ENCODE assay signal across 21 cellular contexts in genomic region chr14:101461891-101462290, GRCh38.
A peak's percentile ranks its signal among the peaks of the same experiment; 100 is the strongest.
DNase-seq lines count a peak whose midpoint lies in the region; ATAC-seq and TF ChIP-seq lines count a peak whose summit lies in the region.
"Had no signal": no experiment of that assay in that cellular context is flagged by ENCODE, and none has a peak within 500 bp of the region (broad histone marks: within the 10 kb centered on the region; RNA-seq: fewer than 3 reads in every experiment).

No MANE protein-coding gene starts in this region.

- peaks cover 4% of the 10 kb centered on the region for H3K79me2 ChIP-seq in trophoblast cell (ENCODE audit: control insufficient read depth, insufficient read depth, low read length, poor library complexity)
- H3K79me2 ChIP-seq in neural progenitor cell (ENCODE audit: low read depth) = no peaks in the 10 kb centered on the region

- peak overlapping the region; percentile 14 for H3K4me3 ChIP-seq in trophoblast cell (ENCODE audit: low read depth, low read length)
- no peak overlapping the region for H3K4me3 ChIP-seq in spleen
- no peak overlapping the region for H3K4me3 ChIP-seq in neural progenitor cell
- H3K4me3 ChIP-seq: A549; BLaER1 treated with 17β-estradiol and CSF1 and Interleukin-3, amounts not matched to agents 10 nM and 100 nM; HAP-1 had no signal

- peak overlapping the region; percentile 39 for H3K18ac ChIP-seq in trophoblast cell (ENCODE audit: low read length)

- peak; percentile 1 for DNase-seq in activated naive CD4-positive, alpha-beta T cell treated with anti-CD3 and anti-CD28 coated beads, Interleukin-2, amount 50 U/mL, for 16 hours
- DNase-seq in activated naive CD4-positive, alpha-beta T cell treated with anti-CD3 and anti-CD28 coated beads, Interleukin-2, amount 10 ng/mL, durations not matched to agents 7 days and 5 days = no peak
- DNase-seq in trophoblast cell = no peak
- DNase-seq in spleen = peak; percentile 41
- no peak for DNase-seq in SKM-1 treated with dmso at 0.1 percent for 144 hours (lab: John Stamatoyannopoulos, UW; ENCODE audit: unreplicated experiment)
- DNase-seq in neural progenitor cell (ENCODE audit: low spot score) = no peak
- DNase-seq: 8988T; ACHN; AML-193; BE2C; Caco-2; CD4-positive, alpha-beta memory T cell; DMS153; DND-41; GOT3; HFFc6 had no signal

- peak overlapping the region; percentile 81 for H2BK120ac ChIP-seq in trophoblast cell (ENCODE audit: insufficient read depth, low read length, poor library complexity)

- H3K23ac ChIP-seq in trophoblast cell (ENCODE audit: low read length) = no peak overlapping the region

- H3F3A ChIP-seq in neural progenitor cell (ENCODE audit: low read depth) = peaks cover 25% of the 10 kb centered on the region

- peaks cover 2% of the 10 kb centered on the region for H3K9me3 ChIP-seq in trophoblast cell (ENCODE audit: insufficient read depth, low read depth, low read length)
- no peaks in the 10 kb centered on the region for H3K9me3 ChIP-seq in spleen
- H3K9me3 ChIP-seq in neural progenitor cell (ENCODE audit: low read depth) = no peaks in the 10 kb centered on the region
- H3K9me3 ChIP-seq: A549, BE2C, Caco-2, HAP-1 had no signal

- no peak overlapping the region for H3K9ac ChIP-seq in trophoblast cell (ENCODE audit: low read length)
- H3K9ac ChIP-seq in neural progenitor cell = no peak overlapping the region
- H3K9ac ChIP-seq: BLaER1 treated with 17β-estradiol and CSF1 and Interleukin-3, amounts not matched to agents 10 nM and 100 nM had no signal

- peaks cover 19% of the 10 kb centered on the region for H3K79me1 ChIP-seq in trophoblast cell (ENCODE audit: low read length)

- H2AK5ac ChIP-seq in trophoblast cell (ENCODE audit: low read length) = peak overlapping the region; percentile 42

- H2AFZ ChIP-seq in trophoblast cell (ENCODE audit: insufficient read depth, low read length, poor library complexity) (no peak overlapping the region), neural progenitor cell (replicated peaks) (no peak overlapping the region)

- H2BK12ac ChIP-seq in trophoblast cell (ENCODE audit: low read length) = peak overlapping the region; percentile 14

- peaks cover 24 to 28% of the 10 kb centered on the region in 2 experiments for H3K4me1 ChIP-seq in trophoblast cell (ENCODE audit: control insufficient read depth in 1 of 2, insufficient read depth in 2 of 2, low read length in 2 of 2)
- peaks cover 0 to 25% (median 19%) of the 10 kb centered on the region in 6 donors for H3K4me1 ChIP-seq in spleen
- peaks cover 18% of the 10 kb centered on the region for H3K4me1 ChIP-seq in neural progenitor cell
- H3K4me1 ChIP-seq: BE2C, HAP-1 had no signal

- H4K12ac ChIP-seq in trophoblast cell (ENCODE audit: low read depth, low read length) = no peak overlapping the region

- H3K27ac Mint-ChIP-seq in activated naive CD4-positive, alpha-beta T cell treated with anti-CD3 and anti-CD28 coated beads, Interleukin-2, amount 10 ng/mL, durations not matched to agents 7 days and 5 days = no peak overlapping the region
- no peak overlapping the region for H3K27ac Mint-ChIP-seq in neural progenitor cell
- H3K27ac Mint-ChIP-seq: CD14-positive monocyte; CD4-positive, alpha-beta memory T cell; HFFc6 had no signal

- no peaks in the 10 kb centered on the region for H3K9me3 Mint-ChIP-seq in activated naive CD4-positive, alpha-beta T cell treated with anti-CD3 and anti-CD28 coated beads, Interleukin-2, amount 10 ng/mL, durations not matched to agents 7 days and 5 days
- H3K9me3 Mint-ChIP-seq in neural progenitor cell = peaks cover 3% of the 10 kb centered on the region
- H3K9me3 Mint-ChIP-seq: CD4-positive, alpha-beta memory T cell had no signal

- CTCF ChIA-PET in activated naive CD4-positive, alpha-beta T cell treated with anti-CD3 and anti-CD28 coated beads, Interleukin-2, amount 10 ng/mL, durations not matched to agents 7 days and 5 days (lab: Charles Lee) = interaction anchor here (0.5 kb wide), 1 partner anchor 19 kb away, joined by 3 read pairs; no protein-coding TSS in a partner anchor

- no peak for ATAC-seq in HG02571 (IDR thresholded peaks at IDR 0.05; ENCODE audit: unreplicated experiment)

- peak overlapping the region; percentile 70 for H4K8ac ChIP-seq in trophoblast cell (ENCODE audit: low read depth, low read length)

- TF ChIP-seq CTCF in spleen (IDR thresholded peaks at IDR 0.05 in 8 of 11, conservative IDR thresholded peaks at IDR 0.05 in 3 of 11) (no peak), neural progenitor cell (IDR thresholded peaks at IDR 0.05) (no peak)

- H3K36me3 ChIP-seq in trophoblast cell (ENCODE audit: control insufficient read depth in 1 of 2, insufficient read depth in 2 of 2, low read length in 2 of 2) (no peaks in the 10 kb centered on the region), spleen (no peaks in the 10 kb centered on the region), neural progenitor cell (no peaks in the 10 kb centered on the region)
- H3K36me3 ChIP-seq: BE2C; BLaER1 treated with 17β-estradiol and CSF1 and Interleukin-3, amounts not matched to agents 10 nM and 100 nM; HAP-1 had no signal

- H3K4me1 Mint-ChIP-seq in activated naive CD4-positive, alpha-beta T cell treated with anti-CD3 and anti-CD28 coated beads, Interleukin-2, amount 10 ng/mL, durations not matched to agents 7 days and 5 days = no peaks in the 10 kb centered on the region
- H3K4me1 Mint-ChIP-seq in neural progenitor cell = peaks cover 14% of the 10 kb centered on the region
- H3K4me1 Mint-ChIP-seq: CD14-positive monocyte had no signal

- no peak for TF ChIP-seq POLR2A in spleen (IDR thresholded peaks at IDR 0.05)

- H3K27me3 Mint-ChIP-seq in activated naive CD4-positive, alpha-beta T cell treated with anti-CD3 and anti-CD28 coated beads, Interleukin-2, amount 10 ng/mL, durations not matched to agents 7 days and 5 days = peaks cover 22% of the 10 kb centered on the region
- H3K27me3 Mint-ChIP-seq in neural progenitor cell (ENCODE audit: insufficient read depth, low read depth) = peaks cover 20% of the 10 kb centered on the region

- H4K20me1 ChIP-seq in neural progenitor cell (ENCODE audit: low read depth) = peaks cover 27% of the 10 kb centered on the region

- peak overlapping the region; percentile 31 for H3K4ac ChIP-seq in trophoblast cell (ENCODE audit: low read depth, low read length)

- H3K4me2 ChIP-seq in trophoblast cell (ENCODE audit: low read length) = no peak overlapping the region
- no peak overlapping the region for H3K4me2 ChIP-seq in neural progenitor cell
- H3K4me2 ChIP-seq: A549 had no signal

- peak overlapping the region; percentile 79 for H2BK5ac ChIP-seq in trophoblast cell (ENCODE audit: low read depth, low read length, poor library complexity)

- intact Hi-C loops in spleen (cut with DNase I; ENCODE audit: low total_unique reads) = no loop called here

- H3K27ac ChIP-seq in trophoblast cell (ENCODE audit: low read depth, low read length) (no peak overlapping the region), spleen (no peak overlapping the region), neural progenitor cell (no peak overlapping the region)
- H3K27ac ChIP-seq: BLaER1 treated with 17β-estradiol and CSF1 and Interleukin-3, amounts not matched to agents 10 nM and 100 nM had no signal

- no peak overlapping the region for H3K4me3 Mint-ChIP-seq in activated naive CD4-positive, alpha-beta T cell treated with anti-CD3 and anti-CD28 coated beads, Interleukin-2, amount 10 ng/mL, durations not matched to agents 7 days and 5 days
- H3K4me3 Mint-ChIP-seq in neural progenitor cell = no peak overlapping the region
- H3K4me3 Mint-ChIP-seq: CD4-positive, alpha-beta memory T cell; HFFc6 had no signal

- H3K14ac ChIP-seq in trophoblast cell (ENCODE audit: low read length) = peak overlapping the region; percentile 67

- no peaks in the 10 kb centered on the region for H3K36me3 Mint-ChIP-seq in activated naive CD4-positive, alpha-beta T cell treated with anti-CD3 and anti-CD28 coated beads, Interleukin-2, amount 10 ng/mL, durations not matched to agents 7 days and 5 days
- H3K36me3 Mint-ChIP-seq in neural progenitor cell = no peaks in the 10 kb centered on the region
- H3K36me3 Mint-ChIP-seq: CD4-positive, alpha-beta memory T cell had no signal

- no CpG with 5 or more reads among the region's 8 CpGs for WGBS in trophoblast cell (ENCODE audit: extremely low coverage, insufficient coverage, insufficient read length)
- 84 to 94% (median 88%) methylated on average over 8 of the region's 8 CpGs for WGBS in spleen, 5 donors

- H4K91ac ChIP-seq in trophoblast cell (ENCODE audit: low read depth, low read length) = peak overlapping the region; percentile 58

- H3K27me3 ChIP-seq in trophoblast cell (ENCODE audit: insufficient read depth, low read length) (no peaks in the 10 kb centered on the region), spleen (replicated peaks in 1 of 7) (peaks cover 7 to 72% (median 39%) of the 10 kb centered on the region in 7 donors), neural progenitor cell (peaks cover 81% of the 10 kb centered on the region)

Comparison
In these comparisons a context has a peak if more than half of its experiments do, and no peak if none do; other contexts are left out.
1. DNase-seq: peak in activated naive CD4-positive, alpha-beta T cell treated with anti-CD3 and anti-CD28 coated beads, Interleukin-2, amount 50 U/mL, for 16 hours (single experiment) and spleen (single experiment); none in activated naive CD4-positive, alpha-beta T cell treated with anti-CD3 and anti-CD28 coated beads, Interleukin-2, amount 10 ng/mL, durations not matched to agents 7 days and 5 days (single experiment), trophoblast cell (0 of 2), SKM-1 treated with dmso at 0.1 percent for 144 hours (single experiment) and neural progenitor cell (single experiment).